In the genomic region with DNA sequence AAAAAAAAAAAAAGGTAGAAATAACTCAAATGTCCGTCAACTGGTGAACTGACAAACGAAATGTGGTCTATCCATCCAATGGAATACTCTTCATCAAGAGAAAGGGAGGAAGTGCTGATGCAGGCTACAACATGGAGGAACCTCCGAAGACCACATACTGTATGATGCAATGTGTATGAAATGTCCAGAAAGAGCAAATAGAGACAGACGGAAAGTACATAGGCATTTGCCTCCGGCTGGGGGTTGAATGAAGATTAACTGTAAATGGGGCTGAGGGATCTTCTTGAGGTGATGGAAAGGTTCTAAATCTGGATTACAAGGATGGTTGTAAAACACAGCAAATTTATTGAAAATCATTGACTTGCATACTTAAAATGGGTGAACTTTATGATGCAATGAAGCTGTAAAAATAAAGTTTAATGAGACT, we compare ENCODE assay signal across 1 cellular context.
TF ChIP-seq lines count a peak whose summit lies in the region.

No MANE protein-coding gene starts in this region.

TF ChIP-seq in K562, 482 proteins besides CTCF, POLR2A, EP300 and RAD21 (continued from another document):
- TF ChIP-seq NR2C1 (IDR thresholded peaks at IDR 0.05) (no peak), NR2C1 (tag; IDR thresholded peaks at IDR 0.05) (peak; percentile 53; the same call in 1 of the 2 replicates), HLTF (IDR thresholded peaks at IDR 0.05) (no peak), TCFL5 (CRISPR knock-in tag; conservative IDR thresholded peaks at IDR 0.05) (no peak), DIDO1 (tag; IDR thresholded peaks at IDR 0.05; ENCODE audit: low read depth) (no peak), ZNF184 (CRISPR knock-in tag; IDR thresholded peaks at IDR 0.05) (no peak), RFX5 (IDR thresholded peaks at IDR 0.05; ENCODE audit: low read depth, low read length) (no peak), ETV1 (tag; conservative IDR thresholded peaks at IDR 0.05; ENCODE audit: low read depth) (peak; percentile 49; the same call in 1 of the 2 replicates), MITF (IDR thresholded peaks at IDR 0.05) (no peak), KDM4B (IDR thresholded peaks at IDR 0.05; ENCODE audit: borderline replicate concordance in 2 of 2, low read depth in 1 of 2) (no peak), ZBTB1 (CRISPR knock-in tag; IDR thresholded peaks at IDR 0.05; ENCODE audit: borderline replicate concordance, low read depth) (no peak), CAMTA2 (CRISPR knock-in tag; conservative IDR thresholded peaks at IDR 0.05) (no peak), NCOA4 (IDR thresholded peaks at IDR 0.05; ENCODE audit: partially characterized antibody) (no peak), ELF2 (CRISPR knock-in tag; IDR thresholded peaks at IDR 0.05) (no peak), C11orf30 (IDR thresholded peaks at IDR 0.05; ENCODE audit: low read depth) (no peak; the same call in 1 of the 2 replicates), CTBP1 (IDR thresholded peaks at IDR 0.05; ENCODE audit: borderline replicate concordance) (0 out of 2 replicates have a peak, but pooled peaks have one; percentile 19), KAT8 (IDR thresholded peaks at IDR 0.05; ENCODE audit: low read depth) (no peak), FOS (IDR thresholded peaks at IDR 0.05; ENCODE audit: extremely low read depth, insufficient read length) (no peak), WHSC1 (IDR thresholded peaks at IDR 0.05; ENCODE audit: low read length) (no peak), TAF9B (IDR thresholded peaks at IDR 0.05; ENCODE audit: partially characterized antibody) (no peak), PRMT5 (CRISPR knock-in tag; IDR thresholded peaks at IDR 0.05) (no peak), THRA (IDR thresholded peaks at IDR 0.05) (no peak), BACH1 (tag; IDR thresholded peaks at IDR 0.05) (peak; percentile 79), STAT5B (CRISPR knock-in tag; IDR thresholded peaks at IDR 0.05) (no peak), PTBP1 (IDR thresholded peaks at IDR 0.05; ENCODE audit: low read depth, low read length) (no peak), KDM5B (IDR thresholded peaks at IDR 0.05; ENCODE audit: insufficient replicate concordance, low read depth, low read length) (no peak), ZSCAN32 (CRISPR knock-in tag; IDR thresholded peaks at IDR 0.05) (peak; percentile 94)
